ENCODE assay signal across 8 cellular contexts in the genomic region with DNA sequence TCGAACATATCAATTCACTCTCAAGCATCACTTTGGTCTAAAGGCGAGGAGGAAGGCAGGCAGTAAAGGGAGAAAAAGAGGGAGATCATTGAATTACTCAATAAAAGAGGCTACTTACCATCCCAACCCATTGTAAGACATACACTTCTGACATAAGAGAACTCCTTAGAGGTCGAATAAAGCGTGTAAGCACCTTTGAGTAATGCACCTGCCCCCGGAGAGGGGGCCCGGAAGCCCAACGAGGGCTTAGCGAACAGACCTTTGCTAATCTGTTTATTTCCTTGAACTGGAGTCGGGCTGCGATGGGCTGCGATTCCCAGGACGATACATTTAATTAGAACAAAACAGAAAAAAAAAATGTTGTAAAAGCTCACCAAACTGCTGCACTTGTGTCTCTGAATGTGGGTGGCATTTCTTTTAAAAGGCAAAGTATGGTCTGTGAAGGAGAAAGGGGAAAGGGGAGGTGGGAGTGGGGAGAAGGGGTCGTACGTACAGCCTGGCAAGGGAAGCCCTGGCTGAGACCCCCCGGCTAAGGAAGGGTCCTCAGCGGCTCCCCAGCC. TPM values are rescaled to one million over a fixed set of nuclear protein-coding genes. Genes with fewer than 3 reads are reported as not detected.
DNase-seq lines count a peak whose midpoint lies in the region; ATAC-seq lines count a peak whose summit lies in the region.

No MANE protein-coding gene starts in this region.

- H3K4me1 ChIP-seq in NT2/D1 (ENCODE audit: insufficient read depth, insufficient read length) (no peaks in the 10 kb centered on the region), iPS-18a (ENCODE audit: control insufficient read depth, low read depth, low read length) (peaks cover 33% of the 10 kb centered on the region)

- no peaks in the 10 kb centered on the region for H3K27me3 ChIP-seq in NT2/D1 (ENCODE audit: insufficient read depth, insufficient read length)
- H3K27me3 ChIP-seq in iPS-18a (ENCODE audit: control insufficient read depth, insufficient read depth, low read length) = no peaks in the 10 kb centered on the region

- no peak for ATAC-seq in activated naive CD4-positive, alpha-beta T cell treated with anti-CD3 and anti-CD28 coated beads, Interleukin-2, amount 50 U/mL, for 72 hours

- H3K9me3 ChIP-seq in NT2/D1 (ENCODE audit: insufficient read depth, low read length) = no peaks in the 10 kb centered on the region
- no peaks in the 10 kb centered on the region for H3K9me3 ChIP-seq in iPS-18a (ENCODE audit: control insufficient read depth, low read depth, low read length)

- H3K36me3 Mint-ChIP-seq in activated naive CD4-positive, alpha-beta T cell treated with anti-CD3 and anti-CD28 coated beads, Interleukin-2, amount 50 U/mL, for 72 hours = peaks cover 50 to 66% of the 10 kb centered on the region in 2 donors

- peak; percentile 32 for DNase-seq in ELR (ENCODE audit: low read depth)
- no peak for DNase-seq in NT2/D1 (ENCODE audit: low read depth, low spot score)
- peak in 1 of 2 donors; percentile 46 for DNase-seq in activated naive CD4-positive, alpha-beta T cell treated with anti-CD3 and anti-CD28 coated beads, Interleukin-2, amount 50 U/mL, for 72 hours (ENCODE audit: low spot score in 2 of 2)
- DNase-seq in stimulated activated CD4-positive, alpha-beta T cell treated with anti-CD3 and anti-CD28 coated beads, Interleukin-2, amount 100 ng/mL, for 24 hours = peak; percentile 41 to 59
- DNase-seq in cerebellar nuclear complex (lab: John Stamatoyannopoulos, UW) = no peak
- DNase-seq in EL = no peak
- DNase-seq in COLO829 (ENCODE audit: low spot score) = no peak

- peak overlapping the region; percentile 78 for H3K4me3 ChIP-seq in NT2/D1 (ENCODE audit: insufficient read length, low read depth)
- peak overlapping the region; percentile 94 for H3K4me3 ChIP-seq in iPS-18a (ENCODE audit: low read length)

- H3K27ac ChIP-seq in iPS-18a (ENCODE audit: low read length) = peak overlapping the region; percentile 93

- H3K36me3 ChIP-seq in NT2/D1 (ENCODE audit: insufficient read depth, insufficient read length, low read length) = peaks cover 38% of the 10 kb centered on the region
- peaks cover 18% of the 10 kb centered on the region for H3K36me3 ChIP-seq in iPS-18a (ENCODE audit: control insufficient read depth, low read depth, low read length)

- no peaks in the 10 kb centered on the region for H3K9me3 Mint-ChIP-seq in activated naive CD4-positive, alpha-beta T cell treated with anti-CD3 and anti-CD28 coated beads, Interleukin-2, amount 50 U/mL, for 72 hours

- peak overlapping the region; percentile 98 to 100 for H3K27ac Mint-ChIP-seq in activated naive CD4-positive, alpha-beta T cell treated with anti-CD3 and anti-CD28 coated beads, Interleukin-2, amount 50 U/mL, for 72 hours

- peak overlapping the region; percentile 96 for H3K9ac ChIP-seq in NT2/D1 (ENCODE audit: insufficient read length, low read depth)
- peak overlapping the region; percentile 100 for H3K9ac ChIP-seq in iPS-18a (ENCODE audit: low read length)

RNA-seq across cellular contexts. Expression of gene ZC3H4, which starts 3.0 kb away (rescaled TPM):
- total RNA-seq in activated naive CD4-positive, alpha-beta T cell treated with anti-CD3 and anti-CD28 coated beads, Interleukin-2, amount 50 U/mL, for 72 hours = 100 to 1,000 TPM in 1 of 2 donors, 10 to 100 TPM in 1; 49.8 to 112 TPM

RNA-seq across cellular contexts. Expression of gene SAE1, which starts 20.0 kb away (rescaled TPM):
- total RNA-seq in activated naive CD4-positive, alpha-beta T cell treated with anti-CD3 and anti-CD28 coated beads, Interleukin-2, amount 50 U/mL, for 72 hours = 100 to 1,000 TPM; 121 to 178 TPM

Comparison
In these comparisons a context has a peak if more than half of its experiments do, and no peak if none do; other contexts are left out.
1. DNase-seq: peak in ELR (single experiment) and stimulated activated CD4-positive, alpha-beta T cell treated with anti-CD3 and anti-CD28 coated beads, Interleukin-2, amount 100 ng/mL, for 24 hours (2 of 2); none in NT2/D1 (single experiment), cerebellar nuclear complex (0 of 2), EL (single experiment) and COLO829 (single experiment).